Comparison of ENCODE assay signal across 8 cellular contexts in the genomic region with DNA sequence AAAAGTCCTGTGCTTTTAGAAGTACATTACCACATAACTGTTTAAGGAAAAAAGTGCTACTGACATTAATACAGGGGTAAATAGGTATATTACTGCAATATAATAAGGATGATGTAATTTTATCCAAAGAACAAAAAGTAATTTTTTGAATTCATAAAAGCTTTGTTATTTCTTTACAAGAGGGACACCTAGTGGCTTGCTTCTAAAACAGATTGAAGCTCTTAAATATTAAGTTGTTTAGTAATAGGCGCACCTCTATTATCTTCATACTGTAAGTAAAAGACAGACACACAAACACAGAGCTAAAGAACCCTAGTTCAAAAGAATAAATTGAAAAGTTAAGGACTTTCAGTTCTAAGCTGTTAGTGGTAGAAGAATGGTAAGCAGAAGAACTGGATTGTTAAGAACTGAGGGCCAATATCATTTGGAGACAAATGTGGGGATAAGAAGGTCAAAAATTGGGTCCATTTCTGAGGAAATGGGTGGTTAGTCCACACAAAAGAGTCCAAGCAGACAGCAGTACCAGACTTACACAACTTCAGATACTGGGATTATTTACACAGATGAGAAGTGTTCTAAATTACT. TPM values are rescaled to one million over a fixed set of nuclear protein-coding genes. Genes with fewer than 3 reads are reported as not detected.
A peak's percentile ranks its signal among the peaks of the same experiment; 100 is the strongest.
DNase-seq lines count a peak whose midpoint lies in the region; ATAC-seq and TF ChIP-seq lines count a peak whose summit lies in the region.

No MANE protein-coding gene starts in this region.

- no peaks in the 10 kb centered on the region for H3K27me3 ChIP-seq in mammary epithelial cell (ENCODE audit: insufficient read depth, low read length)

- no peaks in the 10 kb centered on the region for H3K9me3 ChIP-seq in mammary epithelial cell (replicated peaks; ENCODE audit: insufficient read depth, low read length)

- ATAC-seq in GM19463 (IDR thresholded peaks at IDR 0.05; ENCODE audit: unreplicated experiment) (no peak), GM21529 (IDR thresholded peaks at IDR 0.05; ENCODE audit: unreplicated experiment) (no peak), GM19035 (IDR thresholded peaks at IDR 0.05; ENCODE audit: unreplicated experiment) (no peak)

- dilution Hi-C loops in mammary epithelial cell (cut with HindIII; ENCODE audit: low sequenced_read_pairs) = loop anchor here (25.0 kb wide), 1 partner anchor 381 kb away; no protein-coding TSS in a partner anchor

- no peak overlapping the region for H3K9ac ChIP-seq in mammary epithelial cell (ENCODE audit: insufficient read depth, low read length)

- no peaks in the 10 kb centered on the region for H3K27me3 Mint-ChIP-seq in nephron (ENCODE audit: low read depth)

- peak; percentile 41 to 44 for TF ChIP-seq CTCF in mammary epithelial cell (conservative IDR thresholded peaks at IDR 0.05 in 1 of 2, IDR thresholded peaks at IDR 0.05 in 1 of 2; ENCODE audit: extremely low read depth in 1 of 2, insufficient read depth in 1 of 2, low read depth in 1 of 2, low read length in 2 of 2)
- TF ChIP-seq CTCF in nephron (IDR thresholded peaks at IDR 0.05; ENCODE audit: unreplicated experiment in 3 of 3) = peak; percentile 40 to 66 (median 50)

- no peak overlapping the region for H3K4me3 Mint-ChIP-seq in nephron

- CTCF ChIA-PET in mammary epithelial cell (lab: Charles Lee; ENCODE audit: low non-redundant PET) = interaction anchor here (0.5 to 1.4 kb wide), 6 partner anchors 16 to 748 kb away, joined by 3 to 10 read pairs (median 4); a partner anchor contains a TSS

- BruUV-seq in mammary epithelial cell (replicated peaks; lab: Mats Ljungman, UMichigan) = no TSS peak

- H3K36me3 Mint-ChIP-seq in nephron (ENCODE audit: low read depth) = peaks cover 36% of the 10 kb centered on the region

- no peak overlapping the region for H3K4me2 ChIP-seq in mammary epithelial cell (ENCODE audit: insufficient read depth, low read depth, low read length)

- intact Hi-C loops in mammary epithelial cell (cut with micrococcal nuclease) = loop anchor here (1.0 to 10.0 kb wide), 6 partner anchors 80 to 385 kb away; no protein-coding TSS in a partner anchor

- H3K27ac ChIP-seq in mammary epithelial cell (ENCODE audit: insufficient read depth, low read depth, low read length) = no peak overlapping the region

- H3K27ac Mint-ChIP-seq in nephron = no peak overlapping the region

- peaks cover 35% of the 10 kb centered on the region for H3K79me2 ChIP-seq in mammary epithelial cell (ENCODE audit: insufficient read depth, low read length)

- H4K20me1 ChIP-seq in mammary epithelial cell (ENCODE audit: insufficient read depth, low read length) = no peaks in the 10 kb centered on the region

- no peaks in the 10 kb centered on the region for H3K9me3 Mint-ChIP-seq in nephron

- no peaks in the 10 kb centered on the region for H3K4me1 ChIP-seq in mammary epithelial cell (ENCODE audit: insufficient read depth, low read length)

- H2AFZ ChIP-seq in mammary epithelial cell (ENCODE audit: low read depth, low read length) = no peak overlapping the region

- 55% methylated on average over 1 of the region's 1 CpG for WGBS in mammary epithelial cell (ENCODE audit: low coverage, missing lambda C conversion rate)

- H3K4me3 ChIP-seq in mammary epithelial cell (replicated peaks in 1 of 3; ENCODE audit: insufficient read depth in 1 of 3, low read depth in 2 of 3, low read length in 3 of 3) = no peak overlapping the region

- in situ Hi-C loops in mammary epithelial cell (cut with MboI; ENCODE audit: low sequenced_read_pairs in 2 of 2) = loop anchor here (10.0 to 25.0 kb wide), 2 partner anchors 206 to 368 kb away; no protein-coding TSS in a partner anchor

- no peaks in the 10 kb centered on the region for H3K4me1 Mint-ChIP-seq in nephron

- DNase-seq in DMS153 (lab: John Stamatoyannopoulos, UW) (peak; percentile 2), Kasumi-1 (lab: John Stamatoyannopoulos, UW) (peak; percentile 42 to 60), mammary epithelial cell (peak; percentile 17)
- no peak for DNase-seq in stimulated activated naive CD4-positive, alpha-beta T cell (lab: John Stamatoyannopoulos, UW)

- peaks cover 11% of the 10 kb centered on the region for H3K36me3 ChIP-seq in mammary epithelial cell (ENCODE audit: insufficient read depth, low read length)

RNA-seq across cellular contexts. Expression of a gene that starts 15.4 kb away (rescaled TPM):
- 10 to 100 TPM in 1 of 2 donors, 1 to 10 TPM in 1; 8.5 to 22.5 TPM for total RNA-seq in mammary epithelial cell
- 5.3 TPM for polyA plus RNA-seq in mammary epithelial cell
- polyA minus RNA-seq in mammary epithelial cell = 13.0 TPM

Comparison
In these comparisons a context has a peak if more than half of its experiments do, and no peak if none do; other contexts are left out.
1. DNase-seq: peak in DMS153 (single experiment), Kasumi-1 (2 of 2) and mammary epithelial cell (single experiment); none in stimulated activated naive CD4-positive, alpha-beta T cell (0 of 6).